2 cellular contexts compared by ENCODE assay signal in genomic region chr7:25966469-25966868, GRCh38.
TF ChIP-seq lines count a peak whose summit lies in the region.

No MANE protein-coding gene starts in this region.

TF ChIP-seq in HEK293, 187 proteins besides CTCF, POLR2A, EP300 and RAD21 (continued from another document and continues in another):
- no peak for TF ChIP-seq ZNF18 (tag by site-specific recombination; IDR thresholded peaks at IDR 0.05)
- TF ChIP-seq ZNF518A (tag by site-specific recombination; conservative IDR thresholded peaks at IDR 0.05; ENCODE audit: low read depth), result no peak
- no peak for TF ChIP-seq YY2 (tag by site-specific recombination; IDR thresholded peaks at IDR 0.05)
- TF ChIP-seq PRDM10 (tag by site-specific recombination; IDR thresholded peaks at IDR 0.05), result no peak
- no peak for TF ChIP-seq ZBTB1 (tag by site-specific recombination; IDR thresholded peaks at IDR 0.05)
- no peak for TF ChIP-seq ZNF629 (tag by site-specific recombination; IDR thresholded peaks at IDR 0.05)
- no peak for TF ChIP-seq ZNF292 (tag by site-specific recombination; IDR thresholded peaks at IDR 0.05; ENCODE audit: borderline replicate concordance, low read depth)
- peak; percentile 85; the same call in 1 of the 2 replicates for TF ChIP-seq ZNF521 (tag by site-specific recombination; IDR thresholded peaks at IDR 0.05)
- TF ChIP-seq ZNF133 (tag by site-specific recombination; IDR thresholded peaks at IDR 0.05), result no peak
- TF ChIP-seq MEIS1 (CRISPR knock-in tag; IDR thresholded peaks at IDR 0.05; ENCODE audit: borderline replicate concordance), result no peak
- no peak for TF ChIP-seq ZNF473 (tag by site-specific recombination; IDR thresholded peaks at IDR 0.05)
- TF ChIP-seq ZNF148 (tag by site-specific recombination; IDR thresholded peaks at IDR 0.05; ENCODE audit: borderline replicate concordance), result 0 out of 2 replicates have a peak, but pooled peaks have one; percentile 37

TF ChIP-seq in K562, 482 proteins besides CTCF, POLR2A, EP300 and RAD21 (continued from another document):
- TF ChIP-seq ZHX1 (conservative IDR thresholded peaks at IDR 0.05; ENCODE audit: low read length) (no peak), CHD7 (IDR thresholded peaks at IDR 0.05; ENCODE audit: low read depth, low read length) (no peak), ZBTB26 (CRISPR knock-in tag; IDR thresholded peaks at IDR 0.05) (peak; percentile 73; the same call in 1 of the 2 replicates), GABPB2 (CRISPR knock-in tag; conservative IDR thresholded peaks at IDR 0.05) (no peak), CREB5 (CRISPR knock-in tag; IDR thresholded peaks at IDR 0.05) (no peak)
TF ChIP-seq in K562: peak in this region for 4.
